ENCODE assay signal across 14 cellular contexts in the genomic region with DNA sequence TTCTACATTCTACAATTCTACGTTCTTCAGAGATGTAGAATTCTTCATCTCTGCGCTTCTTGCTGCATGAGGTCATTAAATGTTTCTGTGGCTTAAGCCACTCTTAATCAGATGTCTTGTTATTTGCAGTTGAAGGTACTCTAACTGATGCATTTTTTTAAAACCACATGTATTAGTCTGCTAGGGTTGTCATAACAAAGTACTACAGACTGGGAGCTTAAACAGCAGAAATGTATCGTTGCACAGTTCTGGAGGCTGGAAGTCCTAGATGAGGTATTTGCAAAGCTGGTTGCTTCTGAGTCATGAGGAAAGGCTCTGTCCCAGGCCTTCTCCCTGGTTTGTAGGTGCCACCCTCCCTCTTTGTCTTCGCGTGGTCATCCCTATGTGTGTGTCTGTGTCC.
A peak's percentile ranks its signal among the peaks of the same experiment; 100 is the strongest.
DNase-seq lines count a peak whose midpoint lies in the region; ATAC-seq and TF ChIP-seq lines count a peak whose summit lies in the region.
"Had no signal": no experiment of that assay in that cellular context is flagged by ENCODE, and none has a peak within 500 bp of the region (broad histone marks: within the 10 kb centered on the region; RNA-seq: fewer than 3 reads in every experiment).

No MANE protein-coding gene starts in this region.

- H3K27ac ChIP-seq in RWPE2 (ENCODE audit: poor library complexity, severe bottlenecking) (no peak overlapping the region), fibroblast of lung (ENCODE audit: insufficient read depth, low read length) (peak overlapping the region; percentile 87)
- H3K27ac ChIP-seq: KMS-11 had no signal

- no peaks in the 10 kb centered on the region for H3K4me1 ChIP-seq in RWPE2 (ENCODE audit: insufficient read depth, poor library complexity, severe bottlenecking)
- H3K4me1 ChIP-seq in fibroblast of lung (ENCODE audit: control insufficient read depth, extremely low read depth, insufficient read depth, low read length), result peaks cover 9% of the 10 kb centered on the region
- H3K4me1 ChIP-seq: HAP-1 had no signal

- no peak overlapping the region for H2AFZ ChIP-seq in fibroblast of lung (ENCODE audit: low read length)

- H3K36me3 ChIP-seq in RWPE2 (ENCODE audit: low read depth) (no peaks in the 10 kb centered on the region), fibroblast of lung (ENCODE audit: control insufficient read depth, insufficient read depth, low read length) (no peaks in the 10 kb centered on the region)
- H3K36me3 ChIP-seq: HAP-1 had no signal

- DNase-seq in GM03348 (ENCODE audit: low spot score) (peak; percentile 87), RWPE2 (ENCODE audit: low spot score) (no peak), fibroblast of lung (ENCODE audit: low read depth in 2 of 2) (peak; percentile 98 to 100), retinal pigment epithelial cell (ENCODE audit: low read depth) (peak; percentile 100), NCI-H345 (lab: John Stamatoyannopoulos, UW) (no peak), T-helper 9 cell (no peak), DMS153 (lab: John Stamatoyannopoulos, UW) (no peak)
- DNase-seq: activated naive CD4-positive, alpha-beta T cell treated with anti-CD3 and anti-CD28 coated beads for 36 hours; COR-L47; mesendoderm; stimulated activated naive CD8-positive, alpha-beta T cell treated with anti-CD3 and anti-CD28 coated beads, Interleukin-15, amount 100 ng/mL, for 72 hours had no signal

- peak overlapping the region; percentile 82 for H3K4me2 ChIP-seq in fibroblast of lung (ENCODE audit: extremely low read depth, insufficient read depth, low read length)
- H3K4me2 ChIP-seq: KMS-11 had no signal

- TF ChIP-seq CTCF in RWPE2 (IDR thresholded peaks at IDR 0.05; ENCODE audit: poor library complexity, severe bottlenecking) (no peak), fibroblast of lung (conservative IDR thresholded peaks at IDR 0.05 in 1 of 2, IDR thresholded peaks at IDR 0.05 in 1 of 2; ENCODE audit: low read depth in 1 of 2, low read length in 2 of 2) (no peak), retinal pigment epithelial cell (conservative IDR thresholded peaks at IDR 0.05; ENCODE audit: low read depth, low read length) (no peak)

- no peaks in the 10 kb centered on the region for H3K79me2 ChIP-seq in fibroblast of lung (ENCODE audit: control insufficient read depth, insufficient read depth, low read length)

- H3K9ac ChIP-seq in fibroblast of lung (ENCODE audit: insufficient read depth, low read length), result no peak overlapping the region
- H3K9ac ChIP-seq: KMS-11 had no signal

- H3K4me3 ChIP-seq in RWPE2 (ENCODE audit: severe bottlenecking), result no peak overlapping the region
- H3K4me3 ChIP-seq in fibroblast of lung (replicated peaks in 1 of 4; ENCODE audit: control extremely low read depth in 1 of 4, insufficient read depth in 1 of 4, low read depth in 3 of 4, low read length in 4 of 4), result no peak overlapping the region
- no peak overlapping the region for H3K4me3 ChIP-seq in retinal pigment epithelial cell (ENCODE audit: low read length)
- H3K4me3 ChIP-seq: HAP-1 had no signal

- H4K20me1 ChIP-seq in fibroblast of lung (ENCODE audit: control insufficient read depth, extremely low read depth, insufficient read depth, low read length), result no peaks in the 10 kb centered on the region

- no peaks in the 10 kb centered on the region for H3K27me3 ChIP-seq in RWPE2 (ENCODE audit: insufficient read depth, poor library complexity, severe bottlenecking)
- H3K27me3 ChIP-seq in fibroblast of lung (ENCODE audit: control insufficient read depth, insufficient read depth, low read length), result peaks cover 3% of the 10 kb centered on the region

- H3K9me3 ChIP-seq in RWPE2 (ENCODE audit: severe bottlenecking) (no peaks in the 10 kb centered on the region), fibroblast of lung (ENCODE audit: control insufficient read depth, insufficient read depth, low read depth, low read length) (no peaks in the 10 kb centered on the region)
- H3K9me3 ChIP-seq: HAP-1 had no signal

- ATAC-seq in RWPE2 (ENCODE audit: low read depth) (peak; percentile 41; the same call in 2 of the 3 replicates), GM19035 (IDR thresholded peaks at IDR 0.05; ENCODE audit: unreplicated experiment) (no peak)
- ATAC-seq: stimulated activated naive CD8-positive, alpha-beta T cell treated with anti-CD3 and anti-CD28 coated beads, Interleukin-15, amount 100 ng/mL, for 72 hours had no signal

Comparison
In these comparisons a context has a peak if more than half of its experiments do, and no peak if none do; other contexts are left out.
1. DNase-seq: peak in GM03348 (single experiment), fibroblast of lung (2 of 2) and retinal pigment epithelial cell (single experiment); none in RWPE2 (single experiment), NCI-H345 (single experiment), T-helper 9 cell (single experiment) and DMS153 (single experiment).